8 cellular contexts compared by ENCODE assay signal in the genomic region with DNA sequence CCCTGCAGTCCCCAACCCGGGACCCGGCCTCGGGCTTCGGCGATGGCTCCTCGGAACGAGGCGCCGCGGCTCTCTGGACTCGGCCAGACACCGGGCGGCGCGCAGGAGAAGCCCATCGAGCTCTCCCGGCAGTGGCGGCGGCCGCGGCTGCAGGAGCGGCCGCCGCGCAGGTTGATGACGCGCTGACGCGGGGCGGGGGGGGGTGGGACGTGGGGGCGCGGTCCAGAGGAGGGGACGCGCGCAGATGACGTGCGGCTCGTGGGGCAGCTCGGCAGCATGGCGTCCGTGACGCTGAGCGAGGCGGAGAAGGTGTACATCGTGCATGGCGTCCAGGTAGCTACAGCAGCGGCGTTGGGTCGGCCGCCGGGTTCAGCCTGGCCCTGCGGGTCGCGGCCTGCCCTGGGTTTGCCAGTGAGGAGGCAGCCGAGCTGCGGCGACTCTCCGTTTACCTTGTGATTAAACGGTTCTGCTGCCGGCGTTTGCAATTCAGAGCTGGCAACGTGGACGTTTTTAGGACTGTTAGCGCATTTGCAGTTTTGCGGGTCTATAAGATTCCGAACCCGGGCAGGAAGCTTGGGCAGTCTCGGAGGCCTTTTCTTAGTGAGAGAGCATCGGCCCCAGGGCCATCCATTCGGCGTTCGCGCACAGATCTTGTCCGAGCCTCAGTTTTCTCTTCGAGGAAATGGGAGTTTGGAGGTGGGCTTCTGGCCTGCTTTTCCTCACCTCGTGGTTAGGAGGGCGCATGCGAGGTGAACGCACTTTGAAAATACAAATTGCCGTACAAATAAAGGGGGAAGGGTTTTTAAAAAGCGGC. TPM values are rescaled to one million over a fixed set of nuclear protein-coding genes. Genes with fewer than 3 reads are reported as not detected.
DNase-seq lines count a peak whose midpoint lies in the region; ATAC-seq and TF ChIP-seq lines count a peak whose summit lies in the region.

A gene (plus strand): TSS at position 243 of the 814 bp plus-strand sequence. CDS start 34 bp downstream, at position 277.
A gene with protein sequence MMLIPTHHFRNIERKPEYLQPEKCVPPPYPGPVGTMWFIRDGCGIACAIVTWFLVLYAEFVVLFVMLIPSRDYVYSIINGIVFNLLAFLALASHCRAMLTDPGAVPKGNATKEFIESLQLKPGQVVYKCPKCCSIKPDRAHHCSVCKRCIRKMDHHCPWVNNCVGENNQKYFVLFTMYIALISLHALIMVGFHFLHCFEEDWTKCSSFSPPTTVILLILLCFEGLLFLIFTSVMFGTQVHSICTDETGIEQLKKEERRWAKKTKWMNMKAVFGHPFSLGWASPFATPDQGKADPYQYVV (minus strand): TSS at position 173 of the 814 bp plus-strand sequence. CDS start 16,738 bp downstream, outside the sequence.

- intact Hi-C loops in cardiac septum (cut with DNase I): loop anchor here (5.0 kb wide), 1 partner anchor 36 kb away; no protein-coding TSS in a partner anchor
- intact Hi-C loops in posterior cingulate gyrus (cut with DNase I): loop anchor here (2.0 kb wide), 1 partner anchor 115 kb away; a partner anchor contains a TSS
- intact Hi-C loops in transverse colon (cut with DNase I; ENCODE audit: low total_unique reads): no loop called here

- no peak for TF ChIP-seq CTCF in GM12864 (IDR thresholded peaks at IDR 0.05; ENCODE audit: low read depth, low read length, missing control alignments)
- no peak for TF ChIP-seq CTCF in transverse colon (IDR thresholded peaks at IDR 0.05)

- in situ Hi-C loops in transverse colon (cut with MboI; ENCODE audit: low pct_ligation_motif_present in 1 of 4, low pct_unique_long_range_greater_than_20kb in 1 of 4, low sequenced_read_pairs in 3 of 4): no loop called here

- peak within 1 kb of the TSS; percentile 95 to 98 (median 96) for H3K27ac ChIP-seq in transverse colon

- peak within 1 kb of the TSS; percentile 90 for H3K9ac ChIP-seq in adipocyte (ENCODE audit: low read length)

- peaks cover 4% of the 10 kb centered on the region for H3K36me3 Mint-ChIP-seq in T-cell

- CTCF ChIA-PET in HEK293T (lab: Yijun Ruan, JAX) (interaction anchor here (0.6 to 1.3 kb wide), 2 partner anchors 11 to 1520 kb away, joined by 3 to 5 read pairs; no protein-coding TSS in a partner anchor), T-cell (lab: Charles Lee) (interaction anchor here (0.5 to 0.9 kb wide), 5 partner anchors 14 to 680 kb away, joined by 3 to 6 read pairs (median 3); no protein-coding TSS in a partner anchor)

- H3K4me1 Mint-ChIP-seq in T-cell: peaks cover 67 to 75% (median 73%) of the 10 kb centered on the region in 3 donors

- peak; percentile 89 for TF ChIP-seq POLR2A in transverse colon (IDR thresholded peaks at IDR 0.05)

- H3K9me3 ChIP-seq in adipocyte (ENCODE audit: control insufficient read depth, low read length) (no peaks in the 10 kb centered on the region), transverse colon (no peaks in the 10 kb centered on the region)

- H3K27me3 Mint-ChIP-seq in T-cell: no peaks in the 10 kb centered on the region

- 0 to 1% methylated on average over 2 to 42 of the region's 82 CpGs for WGBS in transverse colon (ENCODE audit: low coverage in 1 of 2), 2 donors

- H3K4me3 ChIP-seq in GM12864 (ENCODE audit: low read depth, low read length) (peak within 1 kb of the TSS; percentile 96), adipocyte (ENCODE audit: low read length) (peak within 1 kb of the TSS; percentile 89), transverse colon (peak within 1 kb of the TSS; percentile 90 to 99 (median 96))

- H3K4me3 Mint-ChIP-seq in T-cell: peak within 1 kb of the TSS; percentile 94 to 99 (median 94)

- no peaks in the 10 kb centered on the region for H3K36me3 ChIP-seq in adipocyte (ENCODE audit: control insufficient read depth, insufficient read depth, low read length, severe bottlenecking)
- no peaks in the 10 kb centered on the region for H3K36me3 ChIP-seq in transverse colon

- DNase-seq in GM12864 (ENCODE audit: low read depth) (no peak), HEK293T (ENCODE audit: extremely low spot score) (peak; percentile 93), MV-4-11 (lab: John Stamatoyannopoulos, UW) (peak; percentile 66), T-cell (peak; percentile 67 to 90 (median 84)), adipocyte (ENCODE audit: low read depth) (peak; percentile 97), cardiac septum (ENCODE audit: low spot score) (peak; percentile 93), posterior cingulate gyrus (peak; percentile 80 to 97 (median 84)), transverse colon (peak; percentile 89)

- H3K27ac Mint-ChIP-seq in T-cell: peak within 1 kb of the TSS; percentile 88 to 89

- H3K4me1 ChIP-seq in adipocyte (ENCODE audit: control insufficient read depth, insufficient read depth, low read length) (peaks cover 55% of the 10 kb centered on the region), transverse colon (peaks cover 21 to 51% (median 40%) of the 10 kb centered on the region in 4 donors)

- H3K27me3 ChIP-seq in adipocyte (replicated peaks; ENCODE audit: control insufficient read depth, insufficient read depth, low read length) (no peaks in the 10 kb centered on the region), transverse colon (no peaks in the 10 kb centered on the region)

- peak; percentile 93 to 97 (median 95) for ATAC-seq in T-cell (replicated peaks in 1 of 4)

- POLR2A ChIA-PET in HEK293T (lab: Yijun Ruan, JAX): interaction anchor here (0.8 to 2.4 kb wide), 3 partner anchors 9 to 18 kb away, joined by 4 to 7 read pairs (median 5); no protein-coding TSS in a partner anchor
- POLR2A ChIA-PET in T-cell (lab: Charles Lee): interaction anchor here (0.5 to 1.0 kb wide), 8 partner anchors 8 to 534 kb away, joined by 3 to 6 read pairs (median 4); a partner anchor contains a TSS

- TF ChIP-seq EP300 in transverse colon (IDR thresholded peaks at IDR 0.05; ENCODE audit: low read depth): no peak

- no peaks in the 10 kb centered on the region for H3K9me3 Mint-ChIP-seq in T-cell

TF ChIP-seq in HEK293T, 16 proteins besides CTCF, POLR2A, EP300 and RAD21:
- peak; percentile 49 for TF ChIP-seq ELF4 (IDR thresholded peaks at IDR 0.05)
- TF ChIP-seq L3MBTL2 (conservative IDR thresholded peaks at IDR 0.05): peak; percentile 55
- TF ChIP-seq SUZ12 (IDR thresholded peaks at IDR 0.05): no peak

RNA-seq across cellular contexts. Expression of the first gene that starts in this region (rescaled TPM):
- 10 to 100 TPM; 27.7 to 44.3 (median 42.0) TPM for total RNA-seq in T-cell
- total RNA-seq in cardiac septum: 29.6 TPM
- 10 to 100 TPM; 20.3 to 46.4 (median 38.8) TPM for total RNA-seq in transverse colon

RNA-seq across cellular contexts. Expression of the second gene that starts in this region (rescaled TPM):
- total RNA-seq in T-cell (10 to 100 TPM; 38.8 to 53.9 (median 44.5) TPM), cardiac septum (43.8 TPM), transverse colon (100 to 1,000 TPM; 142 to 258 (median 170) TPM)
